Comparison of ENCODE assay signal across 1 cellular context in genomic region chr1:35930593-35931423, GRCh38.
A peak's percentile ranks its signal among the peaks of the same experiment; 100 is the strongest.
TF ChIP-seq lines count a peak whose summit lies in the region.

Gene AGO3, plus strand, starts transcription at chr1:35931105. Its CDS starts 322 bp downstream, at chr1:35931427.

TF ChIP-seq in K562, 482 proteins besides CTCF, POLR2A, EP300 and RAD21 (continued from another document and continues in another):
- TF ChIP-seq, protein P1, sequence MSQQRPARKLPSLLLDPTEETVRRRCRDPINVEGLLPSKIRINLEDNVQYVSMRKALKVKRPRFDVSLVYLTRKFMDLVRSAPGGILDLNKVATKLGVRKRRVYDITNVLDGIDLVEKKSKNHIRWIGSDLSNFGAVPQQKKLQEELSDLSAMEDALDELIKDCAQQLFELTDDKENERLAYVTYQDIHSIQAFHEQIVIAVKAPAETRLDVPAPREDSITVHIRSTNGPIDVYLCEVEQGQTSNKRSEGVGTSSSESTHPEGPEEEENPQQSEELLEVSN (IDR thresholded peaks at IDR 0.05; ENCODE audit: borderline replicate concordance in 1 of 2, extremely low read depth in 1 of 2, insufficient read depth in 1 of 2, insufficient read length in 1 of 2, low read depth in 1 of 2, low read length in 1 of 2, poor library complexity in 1 of 2, severe bottlenecking in 1 of 2), result peak in 1 of 2 experiments; percentile 68
- TF ChIP-seq TBL1XR1 (IDR thresholded peaks at IDR 0.05; ENCODE audit: low read length in 2 of 2) (peak; percentile 34 to 62; a peak in 2 of 4 replicates), CEBPG (CRISPR knock-in tag; IDR thresholded peaks at IDR 0.05) (peak; percentile 74), CEBPG (tag; conservative IDR thresholded peaks at IDR 0.05 in 1 of 2, IDR thresholded peaks at IDR 0.05 in 1 of 2) (no peak), E2F5 (CRISPR knock-in tag; IDR thresholded peaks at IDR 0.05) (no peak), OTX1 (CRISPR knock-in tag; IDR thresholded peaks at IDR 0.05) (peak; percentile 81; the same call in 1 of the 2 replicates), TAF7 (tag; IDR thresholded peaks at IDR 0.05) (no peak), JUNB (CRISPR knock-in tag; conservative IDR thresholded peaks at IDR 0.05) (no peak), DMBX1 (CRISPR knock-in tag; IDR thresholded peaks at IDR 0.05; ENCODE audit: borderline replicate concordance) (no peak; the same call in 1 of the 2 replicates), SAFB (IDR thresholded peaks at IDR 0.05; ENCODE audit: borderline replicate concordance, low read depth, low read length) (no peak), ZNF551 (CRISPR knock-in tag; IDR thresholded peaks at IDR 0.05) (no peak), ZNF224 (CRISPR knock-in tag; IDR thresholded peaks at IDR 0.05) (peak; percentile 77; the same call in 1 of the 2 replicates), ZMIZ1 (IDR thresholded peaks at IDR 0.05; ENCODE audit: low read depth in 2 of 2, low read length in 2 of 2) (no peak; a peak in 1 of 4 replicates), ZNF561 (CRISPR knock-in tag; conservative IDR thresholded peaks at IDR 0.05) (no peak), ZNF316 (IDR thresholded peaks at IDR 0.05) (no peak), STAT5A (IDR thresholded peaks at IDR 0.05; ENCODE audit: borderline replicate concordance, low read length) (no peak), MYBL2 (IDR thresholded peaks at IDR 0.05; ENCODE audit: low read depth) (no peak), MYBL2 (CRISPR knock-in tag; IDR thresholded peaks at IDR 0.05; ENCODE audit: borderline replicate concordance) (no peak), PTBP1 (IDR thresholded peaks at IDR 0.05; ENCODE audit: low read depth, low read length) (no peak), ZNF512 (tag; IDR thresholded peaks at IDR 0.05) (no peak), CXXC5 (CRISPR knock-in tag; IDR thresholded peaks at IDR 0.05) (peak; percentile 96), NRF1 (conservative IDR thresholded peaks at IDR 0.05 in 1 of 2, IDR thresholded peaks at IDR 0.05 in 1 of 2) (peak; percentile 68 to 73; a peak in 3 of 4 replicates), ZNF197 (CRISPR knock-in tag; IDR thresholded peaks at IDR 0.05; ENCODE audit: low read depth) (no peak), NEUROD1 (IDR thresholded peaks at IDR 0.05; ENCODE audit: borderline replicate concordance, low read depth, low read length, partially characterized antibody) (peak; percentile 73), HDAC8 (tag; IDR thresholded peaks at IDR 0.05) (peak; percentile 78), CC2D1A (IDR thresholded peaks at IDR 0.05) (0 out of 2 replicates have a peak, but pooled peaks have one; percentile 6), RBM15 (IDR thresholded peaks at IDR 0.05; ENCODE audit: insufficient read depth, low read length) (no peak), CBFA2T3 (IDR thresholded peaks at IDR 0.05) (no peak), HMG20A (CRISPR knock-in tag; conservative IDR thresholded peaks at IDR 0.05) (no peak), ELF4 (CRISPR knock-in tag; IDR thresholded peaks at IDR 0.05) (no peak; the same call in 1 of the 2 replicates), MYNN (IDR thresholded peaks at IDR 0.05) (peak; percentile 26; the same call in 1 of the 2 replicates), MYNN (CRISPR knock-in tag; IDR thresholded peaks at IDR 0.05) (no peak), FOXJ2 (tag; IDR thresholded peaks at IDR 0.05) (no peak), PCBP1 (IDR thresholded peaks at IDR 0.05; ENCODE audit: low read depth, low read length, poor library complexity, severe bottlenecking) (no peak), HLTF (IDR thresholded peaks at IDR 0.05) (peak; percentile 32; the same call in 1 of the 2 replicates), BDP1 (IDR thresholded peaks at IDR 0.05; ENCODE audit: insufficient read depth, insufficient read length) (no peak)
- TF ChIP-seq, protein P2, sequence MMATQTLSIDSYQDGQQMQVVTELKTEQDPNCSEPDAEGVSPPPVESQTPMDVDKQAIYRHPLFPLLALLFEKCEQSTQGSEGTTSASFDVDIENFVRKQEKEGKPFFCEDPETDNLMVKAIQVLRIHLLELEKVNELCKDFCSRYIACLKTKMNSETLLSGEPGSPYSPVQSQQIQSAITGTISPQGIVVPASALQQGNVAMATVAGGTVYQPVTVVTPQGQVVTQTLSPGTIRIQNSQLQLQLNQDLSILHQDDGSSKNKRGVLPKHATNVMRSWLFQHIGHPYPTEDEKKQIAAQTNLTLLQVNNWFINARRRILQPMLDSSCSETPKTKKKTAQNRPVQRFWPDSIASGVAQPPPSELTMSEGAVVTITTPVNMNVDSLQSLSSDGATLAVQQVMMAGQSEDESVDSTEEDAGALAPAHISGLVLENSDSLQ (IDR thresholded peaks at IDR 0.05), result no peak
- TF ChIP-seq, protein P3, sequence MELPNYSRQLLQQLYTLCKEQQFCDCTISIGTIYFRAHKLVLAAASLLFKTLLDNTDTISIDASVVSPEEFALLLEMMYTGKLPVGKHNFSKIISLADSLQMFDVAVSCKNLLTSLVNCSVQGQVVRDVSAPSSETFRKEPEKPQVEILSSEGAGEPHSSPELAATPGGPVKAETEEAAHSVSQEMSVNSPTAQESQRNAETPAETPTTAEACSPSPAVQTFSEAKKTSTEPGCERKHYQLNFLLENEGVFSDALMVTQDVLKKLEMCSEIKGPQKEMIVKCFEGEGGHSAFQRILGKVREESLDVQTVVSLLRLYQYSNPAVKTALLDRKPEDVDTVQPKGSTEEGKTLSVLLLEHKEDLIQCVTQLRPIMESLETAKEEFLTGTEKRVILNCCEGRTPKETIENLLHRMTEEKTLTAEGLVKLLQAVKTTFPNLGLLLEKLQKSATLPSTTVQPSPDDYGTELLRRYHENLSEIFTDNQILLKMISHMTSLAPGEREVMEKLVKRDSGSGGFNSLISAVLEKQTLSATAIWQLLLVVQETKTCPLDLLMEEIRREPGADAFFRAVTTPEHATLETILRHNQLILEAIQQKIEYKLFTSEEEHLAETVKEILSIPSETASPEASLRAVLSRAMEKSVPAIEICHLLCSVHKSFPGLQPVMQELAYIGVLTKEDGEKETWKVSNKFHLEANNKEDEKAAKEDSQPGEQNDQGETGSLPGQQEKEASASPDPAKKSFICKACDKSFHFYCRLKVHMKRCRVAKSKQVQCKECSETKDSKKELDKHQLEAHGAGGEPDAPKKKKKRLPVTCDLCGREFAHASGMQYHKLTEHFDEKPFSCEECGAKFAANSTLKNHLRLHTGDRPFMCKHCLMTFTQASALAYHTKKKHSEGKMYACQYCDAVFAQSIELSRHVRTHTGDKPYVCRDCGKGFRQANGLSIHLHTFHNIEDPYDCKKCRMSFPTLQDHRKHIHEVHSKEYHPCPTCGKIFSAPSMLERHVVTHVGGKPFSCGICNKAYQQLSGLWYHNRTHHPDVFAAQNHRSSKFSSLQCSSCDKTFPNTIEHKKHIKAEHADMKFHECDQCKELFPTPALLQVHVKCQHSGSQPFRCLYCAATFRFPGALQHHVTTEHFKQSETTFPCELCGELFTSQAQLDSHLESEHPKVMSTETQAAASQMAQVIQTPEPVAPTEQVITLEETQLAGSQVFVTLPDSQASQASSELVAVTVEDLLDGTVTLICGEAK (IDR thresholded peaks at IDR 0.05), result peak; percentile 98
- TF ChIP-seq, protein P3 (CRISPR knock-in tag; IDR thresholded peaks at IDR 0.05), result no peak
- TF ChIP-seq, protein P4, sequence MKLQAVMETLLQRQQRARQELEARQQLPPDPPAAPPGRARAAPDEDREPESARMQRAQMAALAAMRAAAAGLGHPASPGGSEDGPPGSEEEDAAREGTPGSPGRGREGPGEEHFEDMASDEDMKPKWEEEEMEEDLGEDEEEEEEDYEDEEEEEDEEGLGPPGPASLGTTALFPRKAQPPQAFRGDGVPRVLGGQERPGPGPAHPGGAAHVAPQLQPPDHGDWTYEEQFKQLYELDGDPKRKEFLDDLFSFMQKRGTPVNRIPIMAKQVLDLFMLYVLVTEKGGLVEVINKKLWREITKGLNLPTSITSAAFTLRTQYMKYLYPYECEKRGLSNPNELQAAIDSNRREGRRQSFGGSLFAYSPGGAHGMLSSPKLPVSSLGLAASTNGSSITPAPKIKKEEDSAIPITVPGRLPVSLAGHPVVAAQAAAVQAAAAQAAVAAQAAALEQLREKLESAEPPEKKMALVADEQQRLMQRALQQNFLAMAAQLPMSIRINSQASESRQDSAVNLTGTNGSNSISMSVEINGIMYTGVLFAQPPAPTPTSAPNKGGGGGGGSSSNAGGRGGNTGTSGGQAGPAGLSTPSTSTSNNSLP (IDR thresholded peaks at IDR 0.05; ENCODE audit: borderline replicate concordance, low read depth, low read length), result no peak
